ENCODE assay signal across 8 cellular contexts in genomic region chr9:33458444-33458843, GRCh38. TPM values are rescaled to one million over a fixed set of nuclear protein-coding genes. Genes with fewer than 3 reads are reported as not detected.
A peak's percentile ranks its signal among the peaks of the same experiment; 100 is the strongest.
DNase-seq lines count a peak whose midpoint lies in the region; ATAC-seq, FAIRE-seq and TF ChIP-seq lines count a peak whose summit lies in the region.

No MANE protein-coding gene starts in this region.

- WGBS in sigmoid colon, 2 donors, result 19 to 42% methylated on average over 4 of the region's 4 CpGs

- TF ChIP-seq EP300 in sigmoid colon (IDR thresholded peaks at IDR 0.05), result no peak

- ATAC-seq in omental fat pad (ENCODE audit: low FRiP score) (peak; percentile 82), HG03095 (IDR thresholded peaks at IDR 0.05; ENCODE audit: unreplicated experiment) (no peak)

- no peaks in the 10 kb centered on the region for H3K4me1 ChIP-seq in sigmoid colon
- peaks cover 10% of the 10 kb centered on the region for H3K4me1 ChIP-seq in BE2C

- no peak overlapping the region for H3K27ac ChIP-seq in sigmoid colon

- no peak for DNase-seq in GM12892 (ENCODE audit: insufficient read length)
- DNase-seq in NCI-H69 (lab: John Stamatoyannopoulos, UW), result peak; percentile 42
- DNase-seq in activated T-helper 1 cell treated with anti-CD3 and anti-CD28 coated beads, Interleukin-12 subunit alpha, Interleukin-12 subunit beta, Interleukin-2, Interleukin-4 antibody, amounts not matched to agents 30 ng/mL and 10 ng/mL and 1 ng/mL, durations not matched to agents 14 hours and 24 hours and 36 hours (ENCODE audit: low spot score), result no peak
- DNase-seq in omental fat pad (ENCODE audit: low spot score), result no peak
- no peak for DNase-seq in nephron progenitor cell
- DNase-seq in sigmoid colon, result no peak
- no peak for DNase-seq in BE2C

- peaks cover 19% of the 10 kb centered on the region for H3K36me3 Mint-ChIP-seq in activated T-helper 1 cell treated with anti-CD3 and anti-CD28 coated beads, Interleukin-12 subunit alpha, Interleukin-12 subunit beta, Interleukin-2, Interleukin-4 antibody, amounts not matched to agents 30 ng/mL and 10 ng/mL and 1 ng/mL, durations not matched to agents 14 hours and 24 hours and 36 hours (ENCODE audit: low read depth)
- H3K36me3 Mint-ChIP-seq in nephron progenitor cell (ENCODE audit: low read depth), result peaks cover 7% of the 10 kb centered on the region

- H3K9me3 ChIP-seq in sigmoid colon (no peaks in the 10 kb centered on the region), BE2C (no peaks in the 10 kb centered on the region)

- H3K36me3 ChIP-seq in sigmoid colon (peaks cover 11 to 30% (median 17%) of the 10 kb centered on the region in 4 donors), BE2C (peaks cover 34% of the 10 kb centered on the region)

- TF ChIP-seq CTCF in omental fat pad (IDR thresholded peaks at IDR 0.05) (no peak), nephron progenitor cell (IDR thresholded peaks at IDR 0.05) (no peak), sigmoid colon (IDR thresholded peaks at IDR 0.05) (no peak), BE2C (IDR thresholded peaks at IDR 0.05; ENCODE audit: low read depth, low read length) (no peak)

- H3K4me3 Mint-ChIP-seq in activated T-helper 1 cell treated with anti-CD3 and anti-CD28 coated beads, Interleukin-12 subunit alpha, Interleukin-12 subunit beta, Interleukin-2, Interleukin-4 antibody, amounts not matched to agents 30 ng/mL and 10 ng/mL and 1 ng/mL, durations not matched to agents 14 hours and 24 hours and 36 hours, result peak overlapping the region; percentile 17
- H3K4me3 Mint-ChIP-seq in nephron progenitor cell, result no peak overlapping the region

- H3K27me3 Mint-ChIP-seq in activated T-helper 1 cell treated with anti-CD3 and anti-CD28 coated beads, Interleukin-12 subunit alpha, Interleukin-12 subunit beta, Interleukin-2, Interleukin-4 antibody, amounts not matched to agents 30 ng/mL and 10 ng/mL and 1 ng/mL, durations not matched to agents 14 hours and 24 hours and 36 hours (ENCODE audit: insufficient read depth), result no peaks in the 10 kb centered on the region
- peaks cover 3% of the 10 kb centered on the region for H3K27me3 Mint-ChIP-seq in nephron progenitor cell (ENCODE audit: low read depth, poor library complexity)

- intact Hi-C loops in activated T-helper 1 cell treated with anti-CD3 and anti-CD28 coated beads, Interleukin-12 subunit alpha, Interleukin-12 subunit beta, Interleukin-2, Interleukin-4 antibody, amounts not matched to agents 30 ng/mL and 10 ng/mL and 1 ng/mL, durations not matched to agents 14 hours and 24 hours and 36 hours (cut with micrococcal nuclease), result no loop called here
- intact Hi-C loops in sigmoid colon (cut with DNase I), result no loop called here

- peaks cover 46% of the 10 kb centered on the region for H3K4me1 Mint-ChIP-seq in activated T-helper 1 cell treated with anti-CD3 and anti-CD28 coated beads, Interleukin-12 subunit alpha, Interleukin-12 subunit beta, Interleukin-2, Interleukin-4 antibody, amounts not matched to agents 30 ng/mL and 10 ng/mL and 1 ng/mL, durations not matched to agents 14 hours and 24 hours and 36 hours (ENCODE audit: low read depth)
- H3K4me1 Mint-ChIP-seq in nephron progenitor cell, result peaks cover 1% of the 10 kb centered on the region

- FAIRE-seq in GM12892 (lab: Jason Lieb, UNC), result peak; percentile 87

- no peaks in the 10 kb centered on the region for H3K27me3 ChIP-seq in sigmoid colon
- H3K27me3 ChIP-seq in BE2C, result no peaks in the 10 kb centered on the region

- H3K9me3 Mint-ChIP-seq in activated T-helper 1 cell treated with anti-CD3 and anti-CD28 coated beads, Interleukin-12 subunit alpha, Interleukin-12 subunit beta, Interleukin-2, Interleukin-4 antibody, amounts not matched to agents 30 ng/mL and 10 ng/mL and 1 ng/mL, durations not matched to agents 14 hours and 24 hours and 36 hours, result no peaks in the 10 kb centered on the region
- no peaks in the 10 kb centered on the region for H3K9me3 Mint-ChIP-seq in nephron progenitor cell

- no peak for TF ChIP-seq POLR2A in GM12892 (IDR thresholded peaks at IDR 0.05; ENCODE audit: low read depth, low read length)
- no peak for TF ChIP-seq POLR2A in sigmoid colon (IDR thresholded peaks at IDR 0.05)

- no peak overlapping the region for H3K4me3 ChIP-seq in sigmoid colon
- H3K4me3 ChIP-seq in BE2C (ENCODE audit: low read depth, low read length), result no peak overlapping the region

- peak overlapping the region; percentile 72 for H3K27ac Mint-ChIP-seq in activated T-helper 1 cell treated with anti-CD3 and anti-CD28 coated beads, Interleukin-12 subunit alpha, Interleukin-12 subunit beta, Interleukin-2, Interleukin-4 antibody, amounts not matched to agents 30 ng/mL and 10 ng/mL and 1 ng/mL, durations not matched to agents 14 hours and 24 hours and 36 hours
- H3K27ac Mint-ChIP-seq in nephron progenitor cell, result no peak overlapping the region

RNA-seq across cellular contexts. Expression of gene AQP3, which starts 11.1 kb away (rescaled TPM):
- 0.68 TPM for polyA plus RNA-seq in GM12892 (2012; ENCODE audit: missing spikeins)
- total RNA-seq in activated T-helper 1 cell treated with anti-CD3 and anti-CD28 coated beads, Interleukin-12 subunit alpha, Interleukin-12 subunit beta, Interleukin-2, Interleukin-4 antibody, amounts not matched to agents 30 ng/mL and 10 ng/mL and 1 ng/mL, durations not matched to agents 14 hours and 24 hours and 36 hours, result 3.4 and 6.1 TPM in 2 replicates
- 100 to 1,000 TPM in 1 of 4 donors, 10 to 100 TPM in 2, 1 to 10 TPM in 1; 9.9 to 139 (median 46.3) TPM for total RNA-seq in omental fat pad
- total RNA-seq in sigmoid colon, result 1 to 10 TPM; 3.0 to 6.9 (median 4.5) TPM
- 10 to 100 TPM in 1 of 3 donors, 1 to 10 TPM in 2; 1.6 to 13.6 (median 1.8) TPM for polyA plus RNA-seq in sigmoid colon
- polyA plus RNA-seq in BE2C (2012; ENCODE audit: insufficient read depth, insufficient read length, low read depth), result 3.3 TPM

RNA-seq across cellular contexts. Expression of gene NOL6, which starts 15.3 kb away (rescaled TPM):
- polyA plus RNA-seq in GM12892 (2012; ENCODE audit: missing spikeins), result 14.1 TPM
- total RNA-seq in activated T-helper 1 cell treated with anti-CD3 and anti-CD28 coated beads, Interleukin-12 subunit alpha, Interleukin-12 subunit beta, Interleukin-2, Interleukin-4 antibody, amounts not matched to agents 30 ng/mL and 10 ng/mL and 1 ng/mL, durations not matched to agents 14 hours and 24 hours and 36 hours, result 87.3 and 90.1 TPM in 2 replicates
- total RNA-seq in omental fat pad (10 to 100 TPM; 19.1 to 76.7 (median 21.4) TPM), sigmoid colon (10 to 100 TPM in 2 of 4 donors, 1 to 10 TPM in 2; 8.2 to 17.2 (median 10.3) TPM)
- 10 to 100 TPM in 1 of 3 donors, 1 to 10 TPM in 2; 5.5 to 23.6 (median 7.8) TPM for polyA plus RNA-seq in sigmoid colon
- 58.9 TPM for polyA plus RNA-seq in BE2C (2012; ENCODE audit: insufficient read depth, insufficient read length, low read depth)

RNA-seq across cellular contexts. Expression of gene AQP7, which starts 56.1 kb away (rescaled TPM):
- 0.15 TPM for polyA plus RNA-seq in GM12892 (2012; ENCODE audit: missing spikeins)
- total RNA-seq in activated T-helper 1 cell treated with anti-CD3 and anti-CD28 coated beads, Interleukin-12 subunit alpha, Interleukin-12 subunit beta, Interleukin-2, Interleukin-4 antibody, amounts not matched to agents 30 ng/mL and 10 ng/mL and 1 ng/mL, durations not matched to agents 14 hours and 24 hours and 36 hours, result not detected in 2 replicates
- 100 to 1,000 TPM; 128 to 466 (median 169) TPM for total RNA-seq in omental fat pad
- 1 to 10 TPM in 2 of 4 donors, under 1 TPM in 1, not detected in 1; 0.33 to 8.6 (median 2.8) TPM for total RNA-seq in sigmoid colon
- 10 to 100 TPM in 1 of 3 donors, 1 to 10 TPM in 2; 2.4 to 14.6 (median 8.6) TPM for polyA plus RNA-seq in sigmoid colon
- not detected for polyA plus RNA-seq in BE2C (2012; ENCODE audit: insufficient read depth, insufficient read length, low read depth)

Comparison
In these comparisons a context has a peak if more than half of its experiments do, and no peak if none do; other contexts are left out.
1. RNA of gene AQP7, which starts 56.1 kb away (total RNA-seq): 128 to 466 TPM in omental fat pad; 0.33 to 8.6 TPM in sigmoid colon and not detected in activated T-helper 1 cell treated with anti-CD3 and anti-CD28 coated beads, Interleukin-12 subunit alpha, Interleukin-12 subunit beta, Interleukin-2, Interleukin-4 antibody, amounts not matched to agents 30 ng/mL and 10 ng/mL and 1 ng/mL, durations not matched to agents 14 hours and 24 hours and 36 hours; every median in the first group is over 10 times any median in the second.